41 cellular contexts compared by ENCODE assay signal in genomic region chr3:173058229-173058628, GRCh38.
"Had no signal": no experiment of that assay in that cellular context is flagged by ENCODE, and none has a peak within 500 bp of the region (broad histone marks: within the 10 kb centered on the region; RNA-seq: fewer than 3 reads in every experiment).

No MANE protein-coding gene starts in this region.

- H3K36me3 ChIP-seq: adrenal gland, ascending aorta, brain microvascular endothelial cell, breast epithelium, cardiac muscle cell had no signal

- H3K4me1 Mint-ChIP-seq: activated naive CD4-positive, alpha-beta T cell treated with anti-CD3 and anti-CD28 coated beads, Interleukin-2, amount 10 ng/mL, durations not matched to agents 7 days and 5 days; activated naive CD4-positive, alpha-beta T cell treated with anti-CD3 and anti-CD28 coated beads, Interleukin-2, amount 50 U/mL, for 24 hours; activated naive CD8-positive, alpha-beta T cell treated with anti-CD3 and anti-CD28 coated beads, Interleukin-2, amount 10 ng/mL, durations not matched to agents 7 days and 5 days; activated naive CD8-positive, alpha-beta T cell treated with anti-CD3 and anti-CD28 coated beads, Interleukin-2, amount 50 U/mL, for 24 hours; activated T-helper 17 cell treated with anti-CD3 and anti-CD28 coated beads, Interleukin-2, amount 50 U/mL, for 72 hours; brain; central memory CD8-positive, alpha-beta T cell had no signal

- FAIRE-seq: astrocyte, bronchial epithelial cell had no signal

- ATAC-seq: activated naive CD4-positive, alpha-beta T cell treated with anti-CD3 and anti-CD28 coated beads, Interleukin-2, amount 50 U/mL, for 72 hours; activated naive CD8-positive, alpha-beta T cell treated with anti-CD3 and anti-CD28 coated beads, Interleukin-2, amount 50 U/mL, for 24 hours; activated T-cell treated with anti-CD3 and anti-CD28 coated beads, Interleukin-2, amount 50 U/mL, for 4 hours; activated T-cell treated with anti-CD3 and anti-CD28 coated beads, Interleukin-2, amount 50 U/mL, for 72 hours; activated T-helper 17 cell treated with anti-CD3 and anti-CD28 coated beads, Interleukin-2, amount 50 U/mL, for 72 hours; body of pancreas had no signal

- H3K4me1 ChIP-seq: adrenal gland, ascending aorta, body of pancreas, breast epithelium had no signal

- H3K27ac ChIP-seq: adrenal gland, ascending aorta, body of pancreas, brain microvascular endothelial cell, breast epithelium, cardiac muscle cell had no signal

- H3K4me3 Mint-ChIP-seq: activated naive CD4-positive, alpha-beta T cell treated with anti-CD3 and anti-CD28 coated beads for 36 hours; activated naive CD4-positive, alpha-beta T cell treated with anti-CD3 and anti-CD28 coated beads, Interleukin-2, amount 10 ng/mL, durations not matched to agents 7 days and 5 days; activated naive CD4-positive, alpha-beta T cell treated with anti-CD3 and anti-CD28 coated beads, Interleukin-2, amount 50 U/mL, for 24 hours; activated naive CD8-positive, alpha-beta T cell; activated naive CD8-positive, alpha-beta T cell treated with anti-CD3 and anti-CD28 coated beads for 36 hours; activated naive CD8-positive, alpha-beta T cell treated with anti-CD3 and anti-CD28 coated beads, Interleukin-2, amount 10 ng/mL, durations not matched to agents 7 days and 5 days; activated naive CD8-positive, alpha-beta T cell treated with anti-CD3 and anti-CD28 coated beads, Interleukin-2, amount 50 U/mL, for 24 hours; activated T-cell treated with anti-CD3 and anti-CD28 coated beads, Interleukin-2, amount 50 U/mL, for 24 hours; activated T-cell treated with anti-CD3 and anti-CD28 coated beads, Interleukin-2, amount 50 U/mL, for 4 hours; activated T-cell treated with anti-CD3 and anti-CD28 coated beads, Interleukin-2, amount 50 U/mL, for 72 hours; activated T-helper 1 cell treated with anti-CD3 and anti-CD28 coated beads, Interleukin-12 subunit alpha, Interleukin-12 subunit beta, Interleukin-2, Interleukin-4 antibody, amounts not matched to agents 30 ng/mL and 10 ng/mL and 1 ng/mL, durations not matched to agents 14 hours and 24 hours and 36 hours; activated T-helper 17 cell treated with anti-CD3 and anti-CD28 coated beads, Interleukin-2, amount 50 U/mL, for 72 hours; brain; central memory CD8-positive, alpha-beta T cell had no signal

- H3K27me3 Mint-ChIP-seq: activated naive CD4-positive, alpha-beta T cell treated with anti-CD3 and anti-CD28 coated beads, Interleukin-2, amount 10 ng/mL, durations not matched to agents 7 days and 5 days; activated naive CD4-positive, alpha-beta T cell treated with anti-CD3 and anti-CD28 coated beads, Interleukin-2, amount 50 U/mL, for 24 hours; activated naive CD8-positive, alpha-beta T cell; activated naive CD8-positive, alpha-beta T cell treated with anti-CD3 and anti-CD28 coated beads for 36 hours; activated naive CD8-positive, alpha-beta T cell treated with anti-CD3 and anti-CD28 coated beads, Interleukin-2, amount 10 ng/mL, durations not matched to agents 7 days and 5 days; activated naive CD8-positive, alpha-beta T cell treated with anti-CD3 and anti-CD28 coated beads, Interleukin-2, amount 50 U/mL, for 24 hours; activated T-cell treated with anti-CD3 and anti-CD28 coated beads, Interleukin-2, amount 50 U/mL, for 24 hours; activated T-helper 17 cell treated with anti-CD3 and anti-CD28 coated beads, Interleukin-2, amount 50 U/mL, for 72 hours; brain; central memory CD8-positive, alpha-beta T cell had no signal

- H3K9me3 ChIP-seq: adrenal gland, ascending aorta, breast epithelium had no signal

- H3K36me3 Mint-ChIP-seq: activated naive CD4-positive, alpha-beta T cell treated with anti-CD3 and anti-CD28 coated beads, Interleukin-2, amount 10 ng/mL, durations not matched to agents 7 days and 5 days; activated naive CD4-positive, alpha-beta T cell treated with anti-CD3 and anti-CD28 coated beads, Interleukin-2, amount 50 U/mL, for 24 hours; activated naive CD4-positive, alpha-beta T cell treated with anti-CD3 and anti-CD28 coated beads, Interleukin-2, amount 50 U/mL, for 72 hours; activated naive CD8-positive, alpha-beta T cell; activated naive CD8-positive, alpha-beta T cell treated with anti-CD3 and anti-CD28 coated beads for 36 hours; activated naive CD8-positive, alpha-beta T cell treated with anti-CD3 and anti-CD28 coated beads, Interleukin-2, amount 10 ng/mL, durations not matched to agents 7 days and 5 days; brain had no signal

- H3K9me3 Mint-ChIP-seq: activated naive CD4-positive, alpha-beta T cell treated with anti-CD3 and anti-CD28 coated beads for 36 hours; activated naive CD4-positive, alpha-beta T cell treated with anti-CD3 and anti-CD28 coated beads, Interleukin-2, amount 10 ng/mL, durations not matched to agents 7 days and 5 days; activated naive CD4-positive, alpha-beta T cell treated with anti-CD3 and anti-CD28 coated beads, Interleukin-2, amount 50 U/mL, for 24 hours; activated naive CD8-positive, alpha-beta T cell treated with anti-CD3 and anti-CD28 coated beads for 36 hours; activated naive CD8-positive, alpha-beta T cell treated with anti-CD3 and anti-CD28 coated beads, Interleukin-2, amount 10 ng/mL, durations not matched to agents 7 days and 5 days; activated T-cell treated with anti-CD3 and anti-CD28 coated beads, Interleukin-2, amount 50 U/mL, for 24 hours; activated T-cell treated with anti-CD3 and anti-CD28 coated beads, Interleukin-2, amount 50 U/mL, for 4 hours; activated T-helper 1 cell treated with anti-CD3 and anti-CD28 coated beads, Interleukin-12 subunit alpha, Interleukin-12 subunit beta, Interleukin-2, Interleukin-4 antibody, amounts not matched to agents 30 ng/mL and 10 ng/mL and 1 ng/mL, durations not matched to agents 14 hours and 24 hours and 36 hours; activated T-helper 17 cell treated with anti-CD3 and anti-CD28 coated beads, Interleukin-2, amount 50 U/mL, for 72 hours; activated T-helper 2 cell treated with anti-CD3 and anti-CD28 coated beads, Interferon-gamma antibody, Interleukin-2, Interleukin-4, amounts not matched to agents 10 μg/mL and 5 μg/mL and 100 μg/mL, durations not matched to agents 14 hours and 24 hours and 36 hours; brain; central memory CD8-positive, alpha-beta T cell had no signal

- H3K27me3 ChIP-seq: adrenal gland, ascending aorta, body of pancreas, brain microvascular endothelial cell, breast epithelium, cardiac muscle cell had no signal

- H3K4me3 ChIP-seq: adrenal gland, ascending aorta, body of pancreas, breast epithelium, cardiac muscle cell had no signal

- H3K27ac Mint-ChIP-seq: activated naive CD4-positive, alpha-beta T cell treated with anti-CD3 and anti-CD28 coated beads for 36 hours; activated naive CD4-positive, alpha-beta T cell treated with anti-CD3 and anti-CD28 coated beads, Interleukin-2, amount 10 ng/mL, durations not matched to agents 7 days and 5 days; activated naive CD4-positive, alpha-beta T cell treated with anti-CD3 and anti-CD28 coated beads, Interleukin-2, amount 50 U/mL, for 24 hours; activated naive CD4-positive, alpha-beta T cell treated with anti-CD3 and anti-CD28 coated beads, Interleukin-2, amount 50 U/mL, for 72 hours; activated naive CD8-positive, alpha-beta T cell; activated naive CD8-positive, alpha-beta T cell treated with anti-CD3 and anti-CD28 coated beads for 36 hours; activated naive CD8-positive, alpha-beta T cell treated with anti-CD3 and anti-CD28 coated beads, Interleukin-2, amount 10 ng/mL, durations not matched to agents 7 days and 5 days; activated naive CD8-positive, alpha-beta T cell treated with anti-CD3 and anti-CD28 coated beads, Interleukin-2, amount 50 U/mL, for 24 hours; activated T-cell treated with anti-CD3 and anti-CD28 coated beads, Interleukin-2, amount 50 U/mL, for 24 hours; activated T-cell treated with anti-CD3 and anti-CD28 coated beads, Interleukin-2, amount 50 U/mL, for 72 hours; activated T-helper 1 cell treated with anti-CD3 and anti-CD28 coated beads, Interleukin-12 subunit alpha, Interleukin-12 subunit beta, Interleukin-2, Interleukin-4 antibody, amounts not matched to agents 30 ng/mL and 10 ng/mL and 1 ng/mL, durations not matched to agents 14 hours and 24 hours and 36 hours; activated T-helper 17 cell treated with anti-CD3 and anti-CD28 coated beads, Interleukin-2, amount 50 U/mL, for 72 hours; activated T-helper 2 cell treated with anti-CD3 and anti-CD28 coated beads, Interferon-gamma antibody, Interleukin-2, Interleukin-4, amounts not matched to agents 10 μg/mL and 5 μg/mL and 100 μg/mL, durations not matched to agents 14 hours and 24 hours and 36 hours; brain had no signal

- DNase-seq: activated effector memory CD4-positive, alpha-beta T cell treated with anti-CD3 and anti-CD28 coated beads, Interleukin-2, amount 50 U/mL, for 16 hours; activated effector memory CD4-positive, alpha-beta T cell treated with Interleukin-2 at 50 U/mL for 16 hours; activated gamma-delta T cell; activated gamma-delta T cell treated with Interleukin-2 at 50 U/mL for 16 hours; activated naive CD4-positive, alpha-beta T cell; activated naive CD4-positive, alpha-beta T cell treated with anti-CD3 and anti-CD28 coated beads for 36 hours; activated naive CD4-positive, alpha-beta T cell treated with anti-CD3 and anti-CD28 coated beads, Interleukin-2, amount 10 ng/mL, durations not matched to agents 7 days and 5 days; activated naive CD4-positive, alpha-beta T cell treated with anti-CD3 and anti-CD28 coated beads, Interleukin-2, amount 50 U/mL, for 16 hours; activated naive CD4-positive, alpha-beta T cell treated with Interleukin-2 at 50 U/mL for 16 hours; activated naive CD8-positive, alpha-beta T cell treated with anti-CD3 and anti-CD28 coated beads for 36 hours; activated naive CD8-positive, alpha-beta T cell treated with anti-CD3 and anti-CD28 coated beads, Interleukin-2, amount 10 ng/mL, durations not matched to agents 7 days and 5 days; activated naive CD8-positive, alpha-beta T cell treated with anti-CD3 and anti-CD28 coated beads, Interleukin-2, amount 50 U/mL, for 24 hours; activated T-cell treated with anti-CD3 and anti-CD28 coated beads for 4 hours; activated T-cell treated with anti-CD3 and anti-CD28 coated beads, Interleukin-2, amount 50 U/mL, for 1 hour; activated T-cell treated with anti-CD3 and anti-CD28 coated beads, Interleukin-2, amount 50 U/mL, for 24 hours; activated T-cell treated with anti-CD3 and anti-CD28 coated beads, Interleukin-2, amount 50 U/mL, for 4 hours; activated T-cell treated with anti-CD3 and anti-CD28 coated beads, Interleukin-2, amount 50 U/mL, for 48 hours; activated T-cell treated with anti-CD3 and anti-CD28 coated beads, Interleukin-2, amount 50 U/mL, for 72 hours; adrenal gland; amniotic stem cell; amygdala; anterior cingulate cortex; aorta; body of pancreas; brain microvascular endothelial cell; caudate nucleus; central memory CD4-positive, alpha-beta T cell; cerebellar nuclear complex had no signal
